In genomic region chr9:114339130-114339908, GRCh38 we compare ENCODE assay signal across 8 cellular contexts. TPM values are rescaled to one million over a fixed set of nuclear protein-coding genes. Genes with fewer than 3 reads are reported as not detected.
DNase-seq lines count a peak whose midpoint lies in the region; ATAC-seq, FAIRE-seq and TF ChIP-seq lines count a peak whose summit lies in the region.

No MANE protein-coding gene starts in this region.

- DNase-seq in G401 (ENCODE audit: low spot score) (peak; percentile 6), H9 (peak; percentile 71), PC-9 (peak in 1 of 2 experiments; percentile 57), frontal cortex (ENCODE audit: low spot score in 2 of 2) (peak; percentile 70 to 74), progenitor cell of endocrine pancreas (ENCODE audit: low spot score, unreplicated experiment) (peak; percentile 23), ureter (ENCODE audit: low spot score) (no peak)
- peak; percentile 28 to 30 for DNase-seq in activated T-helper 1 cell treated with anti-CD3 and anti-CD28 coated beads, Interleukin-2, amount 50 U/mL, for 16 hours (ENCODE audit: low read depth in 1 of 2, low spot score in 1 of 2)

- H3K4me3 Mint-ChIP-seq in H9 (no peak overlapping the region), progenitor cell of endocrine pancreas (ENCODE audit: low read depth) (no peak overlapping the region)

- intact Hi-C loops in PC-9 (cut with micrococcal nuclease; ENCODE audit: unreplicated experiment): loop anchor here (1.0 to 2.0 kb wide), 3 partner anchors 65 to 675 kb away; no protein-coding TSS in a partner anchor

- H3K9me3 Mint-ChIP-seq in H9 (no peaks in the 10 kb centered on the region; a peak in 1 of 5 replicates), progenitor cell of endocrine pancreas (ENCODE audit: low read depth) (no peaks in the 10 kb centered on the region)

- ATAC-seq in GM21723 (IDR thresholded peaks at IDR 0.05; ENCODE audit: unreplicated experiment): no peak

- peak; percentile 90 for TF ChIP-seq CTCF in H9 (conservative IDR thresholded peaks at IDR 0.05)
- peak; percentile 90 for TF ChIP-seq CTCF in PC-9 (conservative IDR thresholded peaks at IDR 0.05)
- TF ChIP-seq CTCF in progenitor cell of endocrine pancreas (IDR thresholded peaks at IDR 0.05; ENCODE audit: unreplicated experiment): peak; percentile 75

- H3F3A ChIP-seq in PC-9 (ENCODE audit: insufficient read depth, low read depth): no peaks in the 10 kb centered on the region

- no peak overlapping the region for H3K14ac ChIP-seq in H9 (ENCODE audit: insufficient read depth, low read length)

- H4K5ac ChIP-seq in H9 (ENCODE audit: insufficient read length, low read depth, low read length): no peak overlapping the region

- no peak overlapping the region for H4K8ac ChIP-seq in H9 (replicated peaks; ENCODE audit: insufficient read length, low read depth, low read length)

- no peak for FAIRE-seq in frontal cortex (lab: Jason Lieb, UNC)

- POLR2A ChIA-PET in PC-9 (lab: Charles Lee; ENCODE audit: unreplicated experiment): no interaction called here

- no peak overlapping the region for H3T11ph ChIP-seq in H9 (ENCODE audit: low read length)

- no peak overlapping the region for H2AFZ ChIP-seq in H9 (ENCODE audit: low read length)
- H2AFZ ChIP-seq in PC-9: no peak overlapping the region

- no peak overlapping the region for H3K56ac ChIP-seq in H9 (ENCODE audit: insufficient read length, low read depth, low read length)

- H3K4ac ChIP-seq in H9 (ENCODE audit: low read depth, low read length): no peak overlapping the region

- H3K27ac ChIP-seq in H9 (ENCODE audit: insufficient read length, low read depth, low read length): no peak overlapping the region
- no peak overlapping the region for H3K27ac ChIP-seq in PC-9

- in situ Hi-C loops in G401 (cut with HindIII; ENCODE audit: low sequenced_read_pairs): no loop called here

- CTCF ChIA-PET in PC-9 (lab: Charles Lee): interaction anchor here (0.5 to 1.0 kb wide), 2 partner anchors 168 to 314 kb away, joined by 3 read pairs; no protein-coding TSS in a partner anchor

- no peak overlapping the region for H3K27ac Mint-ChIP-seq in H9
- no peak overlapping the region for H3K27ac Mint-ChIP-seq in progenitor cell of endocrine pancreas

- H3K18ac ChIP-seq in H9 (ENCODE audit: insufficient read length, low read depth, low read length): no peak overlapping the region

- H4K91ac ChIP-seq in H9 (ENCODE audit: insufficient read length, low read depth, low read length): no peak overlapping the region

- no peaks in the 10 kb centered on the region for H3K23me2 ChIP-seq in H9 (ENCODE audit: insufficient read length, low read depth, low read length, poor library complexity, severe bottlenecking)

- H2BK15ac ChIP-seq in H9 (ENCODE audit: low read depth, low read length): no peak overlapping the region

- H3K27me3 Mint-ChIP-seq in H9 (ENCODE audit: low read depth) (no peaks in the 10 kb centered on the region; the same call in 1 of the 2 replicates), progenitor cell of endocrine pancreas (no peaks in the 10 kb centered on the region)

- H3K36me3 Mint-ChIP-seq in H9 (ENCODE audit: insufficient read depth in 1 of 3, low read depth in 3 of 3) (peaks cover 45 to 74% (median 64%) of the 10 kb centered on the region in 3 experiments), progenitor cell of endocrine pancreas (ENCODE audit: insufficient read depth) (peaks cover 25% of the 10 kb centered on the region)

- H3K9me2 ChIP-seq in PC-9 (ENCODE audit: insufficient read depth): no peaks in the 10 kb centered on the region

- H4K20me1 ChIP-seq in H9 (ENCODE audit: control insufficient read depth, insufficient read depth, insufficient read length): no peaks in the 10 kb centered on the region
- H4K20me1 ChIP-seq in PC-9 (ENCODE audit: insufficient read depth): no peaks in the 10 kb centered on the region

- no peak overlapping the region for H3K23ac ChIP-seq in H9 (ENCODE audit: insufficient read length, low read depth, low read length)

- no CpG with 5 or more reads among the region's 16 CpGs for WGBS in H9 (ENCODE audit: extremely low coverage, insufficient read length, low lambda C conversion rate)

- H3K36me3 ChIP-seq in PC-9 (ENCODE audit: low read depth): no peaks in the 10 kb centered on the region

- H3K79me1 ChIP-seq in H9 (ENCODE audit: insufficient read depth, low read depth, low read length, poor library complexity, severe bottlenecking): no peaks in the 10 kb centered on the region

- no peaks in the 10 kb centered on the region for H3K4me1 Mint-ChIP-seq in H9
- no peaks in the 10 kb centered on the region for H3K4me1 Mint-ChIP-seq in progenitor cell of endocrine pancreas (ENCODE audit: low read depth)

- H2BK5ac ChIP-seq in H9 (ENCODE audit: insufficient read length, low read length): no peak overlapping the region

- no peaks in the 10 kb centered on the region for H3K79me2 ChIP-seq in H9 (ENCODE audit: insufficient read depth, low read length)
- no peaks in the 10 kb centered on the region for H3K79me2 ChIP-seq in PC-9 (ENCODE audit: low read depth)

- no peak overlapping the region for H2BK12ac ChIP-seq in H9 (ENCODE audit: insufficient read length, low read depth, low read length)

- no peak overlapping the region for H2AK5ac ChIP-seq in H9 (ENCODE audit: insufficient read length, low read length)

- H3K4me3 ChIP-seq in PC-9: no peak overlapping the region

- no TSS peak for BruUV-seq in PC-9 (replicated peaks; lab: Mats Ljungman, UMichigan)

- H3K9me3 ChIP-seq in H9 (ENCODE audit: control insufficient read depth, low read depth, low read length): no peaks in the 10 kb centered on the region
- no peaks in the 10 kb centered on the region for H3K9me3 ChIP-seq in PC-9 (ENCODE audit: insufficient read depth, low read depth)

- no peaks in the 10 kb centered on the region for H3K27me3 ChIP-seq in H9 (ENCODE audit: insufficient read depth, low read length)
- H3K27me3 ChIP-seq in PC-9 (ENCODE audit: insufficient read depth, low read depth): no peaks in the 10 kb centered on the region

- no peak overlapping the region for H2BK120ac ChIP-seq in H9 (ENCODE audit: low read depth, low read length, poor library complexity, severe bottlenecking)

- no peak overlapping the region for H2BK20ac ChIP-seq in H9 (ENCODE audit: low read depth, low read length, poor library complexity, severe bottlenecking)

- H3K4me1 ChIP-seq in H9 (ENCODE audit: insufficient read depth, low read length) (no peaks in the 10 kb centered on the region), PC-9 (replicated peaks; ENCODE audit: insufficient read depth) (no peaks in the 10 kb centered on the region)

- H3K4me2 ChIP-seq in H9 (ENCODE audit: insufficient read depth, insufficient read length, low read length) (no peak overlapping the region), PC-9 (no peak overlapping the region)

- H3K9ac ChIP-seq in H9 (ENCODE audit: extremely low read depth, insufficient read length, low read length): no peak overlapping the region

RNA-seq across cellular contexts. Expression of gene ORM2, which starts 9.7 kb away (rescaled TPM):
- not detected in 2 replicates for total RNA-seq in G401 (2014; rRNA removed; shearing (Covaris generic))
- total RNA-seq in H9 (2021) (1.2 and 1.4 TPM in 2 replicates), PC-9 (2021) (not detected in 2 replicates), frontal cortex (not detected), progenitor cell of endocrine pancreas (3.2 and 5.4 TPM in 2 replicates), ureter (not detected)

RNA-seq across cellular contexts. Expression of gene ORM1, which starts 16.4 kb away (rescaled TPM):
- total RNA-seq in G401 (2014; rRNA removed; shearing (Covaris generic)): not detected in 2 replicates
- 4.0 and 4.4 TPM in 2 replicates for total RNA-seq in H9 (2021)
- total RNA-seq in PC-9 (2021): not detected in 2 replicates
- 0.82 TPM for total RNA-seq in frontal cortex
- total RNA-seq in progenitor cell of endocrine pancreas: 9.3 and 10.8 TPM in 2 replicates
- 3.3 TPM for total RNA-seq in ureter

RNA-seq across cellular contexts. Expression of gene AKNA, which starts 48.5 kb away (rescaled TPM):
- 3.1 and 5.1 TPM in 2 replicates for total RNA-seq in G401 (2014; rRNA removed; shearing (Covaris generic))
- total RNA-seq in H9 (2021) (19.7 and 20.8 TPM in 2 replicates), PC-9 (2021) (11.5 and 14.4 TPM in 2 replicates), frontal cortex (3.3 TPM), progenitor cell of endocrine pancreas (19.3 and 24.6 TPM in 2 replicates), ureter (68.1 TPM)
